14 cellular contexts compared by ENCODE assay signal in the genomic region with DNA sequence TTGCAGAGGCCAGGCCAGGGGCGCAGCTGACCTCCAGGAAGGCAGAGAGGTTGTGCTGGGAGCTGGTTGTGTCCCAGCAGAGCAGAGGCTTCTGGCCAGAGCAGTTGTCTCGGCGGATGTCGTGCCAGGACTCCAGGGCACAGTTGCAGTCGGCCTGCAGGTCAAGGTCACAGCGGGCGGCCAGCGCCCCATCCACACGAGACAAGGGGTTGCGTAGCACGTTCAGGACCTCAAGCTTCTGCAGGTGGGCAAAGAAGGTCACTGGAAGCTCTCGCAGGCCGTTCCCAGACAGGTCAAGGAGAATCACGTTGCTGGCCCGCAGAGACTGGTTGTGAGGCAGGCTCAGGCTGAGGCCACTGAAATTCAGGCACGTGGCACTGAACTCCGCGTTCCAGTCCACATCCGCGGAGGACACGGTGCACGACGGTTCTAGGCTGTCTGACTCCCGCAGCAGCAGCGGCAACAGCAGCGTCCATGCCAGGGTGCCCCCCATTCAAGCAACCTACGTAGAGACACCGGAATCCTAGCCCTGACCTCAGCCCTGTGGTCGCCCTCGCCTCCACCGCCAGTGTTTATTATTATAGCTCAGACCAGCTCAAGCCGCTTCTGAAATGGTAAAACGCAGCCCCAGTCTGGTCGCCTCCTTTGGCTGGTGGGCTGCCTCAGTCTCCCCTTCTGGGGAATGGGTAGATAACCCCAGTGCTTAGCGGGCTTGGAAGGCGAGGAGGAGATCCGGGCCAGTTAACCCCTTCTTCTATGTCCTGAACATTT. TPM values are rescaled to one million over a fixed set of nuclear protein-coding genes. Genes with fewer than 3 reads are reported as not detected.
DNase-seq lines count a peak whose midpoint lies in the region; ATAC-seq and TF ChIP-seq lines count a peak whose summit lies in the region.
"Had no signal": no experiment of that assay in that cellular context is flagged by ENCODE, and none has a peak within 500 bp of the region (broad histone marks: within the 10 kb centered on the region; RNA-seq: fewer than 3 reads in every experiment).

No MANE protein-coding gene starts in this region.

- H3K56ac ChIP-seq in mesendoderm (ENCODE audit: low read length), result no peak overlapping the region

- H3K4me1 ChIP-seq in heart left ventricle, result peaks cover 0 to 50% (median 0%) of the 10 kb centered on the region in 12 donors
- H3K4me1 ChIP-seq in tibial nerve, result peaks cover 0 to 23% (median 5%) of the 10 kb centered on the region in 4 donors
- H3K4me1 ChIP-seq in mesendoderm (ENCODE audit: control insufficient read depth, low read depth, low read length), result no peaks in the 10 kb centered on the region

- DNase-seq in heart left ventricle (no peak), left cardiac atrium (no peak), dorsolateral prefrontal cortex (no peak), naive B cell (no peak), tibial nerve (ENCODE audit: low spot score in 2 of 2) (no peak), foreskin melanocyte (no peak), mesendoderm (no peak)
- DNase-seq: activated CD4-positive, alpha-beta T cell treated with anti-CD3 and anti-CD28 coated beads for 48 hours; activated T-cell treated with anti-CD3 and anti-CD28 coated beads, Interleukin-2, amount 50 U/mL, for 4 hours had no signal

- no peak overlapping the region for H2AK5ac ChIP-seq in mesendoderm (ENCODE audit: low read length)

- H3K4me3 ChIP-seq in heart left ventricle (peak overlapping the region in 10 of 12 donors; percentile 9 to 66 (median 42)), dorsolateral prefrontal cortex (peak overlapping the region in 44 of 59 donors; percentile 0 to 53 (median 29)), tibial nerve (peak overlapping the region; percentile 5 to 45 (median 22)), mesendoderm (ENCODE audit: low read length) (no peak overlapping the region)

- no peak for TF ChIP-seq CTCF in heart left ventricle (IDR thresholded peaks at IDR 0.05)
- no peak for TF ChIP-seq CTCF in dorsolateral prefrontal cortex (IDR thresholded peaks at IDR 0.05 in 54 of 56, conservative IDR thresholded peaks at IDR 0.05 in 2 of 56; ENCODE audit: low read depth in 1 of 56, partially characterized antibody in 56 of 56)
- TF ChIP-seq CTCF in tibial nerve (IDR thresholded peaks at IDR 0.05), result no peak

- H3K27ac Mint-ChIP-seq in naive B cell, result peak overlapping the region in 3 of 6 donors; percentile 11 to 84 (median 74)
- H3K27ac Mint-ChIP-seq: stimulated activated naive CD8-positive, alpha-beta T cell treated with anti-CD3 and anti-CD28 coated beads, Interleukin-15, Interleukin-2, amounts not matched to agents 100 ng/mL and 50 ng/mL, for 24 hours had no signal

- ATAC-seq in heart left ventricle (peak in 2 of 4 donors; percentile 8 to 31), left cardiac atrium (no peak), naive B cell (ENCODE audit: low read depth in 2 of 2) (no peak), GM19397 (IDR thresholded peaks at IDR 0.05; ENCODE audit: unreplicated experiment) (no peak)

- no peak overlapping the region for H3K23ac ChIP-seq in mesendoderm (ENCODE audit: low read length)

- H2BK15ac ChIP-seq in mesendoderm (replicated peaks; ENCODE audit: low read depth), result no peak overlapping the region

- H3K4me3 Mint-ChIP-seq in naive B cell, result peak overlapping the region; percentile 68 to 88 (median 82)
- H3K4me3 Mint-ChIP-seq: activated T-cell treated with anti-CD3 and anti-CD28 coated beads, Interleukin-2, amount 50 U/mL, for 4 hours; stimulated activated naive CD8-positive, alpha-beta T cell treated with anti-CD3 and anti-CD28 coated beads, Interleukin-15, Interleukin-2, amounts not matched to agents 100 ng/mL and 50 ng/mL, for 24 hours had no signal

- H3K27me3 ChIP-seq in heart left ventricle (peaks cover 0 to 18% (median 0%) of the 10 kb centered on the region in 9 donors), dorsolateral prefrontal cortex (peaks cover 0 to 18% (median 0%) of the 10 kb centered on the region in 45 donors), tibial nerve (peaks cover 0 to 20% of the 10 kb centered on the region in 2 donors), mesendoderm (ENCODE audit: insufficient read depth, low read length, poor library complexity) (no peaks in the 10 kb centered on the region)

- peak overlapping the region in 3 of 12 donors; percentile 9 to 85 (median 25) for H3K27ac ChIP-seq in heart left ventricle
- no peak overlapping the region for H3K27ac ChIP-seq in dorsolateral prefrontal cortex
- H3K27ac ChIP-seq in tibial nerve, result no peak overlapping the region
- H3K27ac ChIP-seq in mesendoderm (ENCODE audit: low read depth, low read length), result no peak overlapping the region

- no peak for TF ChIP-seq EP300 in tibial nerve (IDR thresholded peaks at IDR 0.05)

- intact Hi-C loops in heart left ventricle (cut with DNase I), result loop anchor here in 1 of 10 donors (10.0 kb wide), 1 partner anchor 122 kb away; a partner anchor contains a TSS
- intact Hi-C loops in left cardiac atrium (cut with DNase I), result loop anchor here in 1 of 2 donors (10.0 kb wide), 1 partner anchor 122 kb away; a partner anchor contains a TSS
- intact Hi-C loops in dorsolateral prefrontal cortex (cut with DNase I), result loop anchor here in 1 of 2 donors (10.0 kb wide), 1 partner anchor 122 kb away; a partner anchor contains a TSS

- no peak overlapping the region for H3K4me2 ChIP-seq in mesendoderm (ENCODE audit: low read length)

- H2BK5ac ChIP-seq in mesendoderm (ENCODE audit: low read length), result no peak overlapping the region

- 62 to 73% (median 64%) methylated on average over 30 to 37 of the region's 37 CpGs for WGBS in heart left ventricle, 4 donors
- WGBS in tibial nerve, 2 donors, result 51 to 52% methylated on average over 23 to 28 of the region's 37 CpGs
- no CpG with 5 or more reads among the region's 37 CpGs for WGBS in mesendoderm (ENCODE audit: extremely low coverage, insufficient coverage, low lambda C conversion rate)

- H3K36me3 ChIP-seq in heart left ventricle, result peaks cover 0 to 11% (median 0%) of the 10 kb centered on the region in 9 donors
- no peaks in the 10 kb centered on the region for H3K36me3 ChIP-seq in tibial nerve
- no peaks in the 10 kb centered on the region for H3K36me3 ChIP-seq in mesendoderm (ENCODE audit: control insufficient read depth, insufficient read depth, low read length)

- H3K18ac ChIP-seq in mesendoderm (ENCODE audit: low read length), result no peak overlapping the region

- no peak overlapping the region for H4K5ac ChIP-seq in mesendoderm (ENCODE audit: low read length)

- H3K4me1 Mint-ChIP-seq in naive B cell, result peaks cover 25 to 74% (median 52%) of the 10 kb centered on the region in 3 donors

- no peak overlapping the region for H3K9ac ChIP-seq in mesendoderm (ENCODE audit: low read length)

- H3K27me3 Mint-ChIP-seq in naive B cell, result no peaks in the 10 kb centered on the region

- no peak overlapping the region for H2BK120ac ChIP-seq in mesendoderm (ENCODE audit: low read depth, low read length)

- no peak overlapping the region for H4K8ac ChIP-seq in mesendoderm (ENCODE audit: low read depth, low read length)

- no peaks in the 10 kb centered on the region for H3K79me1 ChIP-seq in mesendoderm (ENCODE audit: low read length)

- H3K9me3 ChIP-seq in heart left ventricle, result no peaks in the 10 kb centered on the region
- no peaks in the 10 kb centered on the region for H3K9me3 ChIP-seq in tibial nerve

- TF ChIP-seq POLR2A in heart left ventricle (IDR thresholded peaks at IDR 0.05) (no peak), tibial nerve (IDR thresholded peaks at IDR 0.05) (no peak)

- no peak overlapping the region for H3K4ac ChIP-seq in mesendoderm (ENCODE audit: low read depth, low read length)

- H3K9me3 Mint-ChIP-seq in naive B cell, result no peaks in the 10 kb centered on the region
- H3K9me3 Mint-ChIP-seq: activated T-cell treated with anti-CD3 and anti-CD28 coated beads, Interleukin-2, amount 50 U/mL, for 4 hours; stimulated activated naive CD8-positive, alpha-beta T cell treated with anti-CD3 and anti-CD28 coated beads, Interleukin-15, Interleukin-2, amounts not matched to agents 100 ng/mL and 50 ng/mL, for 24 hours had no signal

- H3K79me2 ChIP-seq in mesendoderm (ENCODE audit: control insufficient read depth, insufficient read depth, low read length), result no peaks in the 10 kb centered on the region

- H3K36me3 Mint-ChIP-seq in naive B cell, result no peaks in the 10 kb centered on the region

RNA-seq across cellular contexts. Expression of a gene that starts 0.8 kb away (rescaled TPM):
- total RNA-seq in heart left ventricle, result 10 to 100 TPM in 2 of 9 donors, 1 to 10 TPM in 6, under 1 TPM in 1; 0.83 to 33.0 (median 3.1) TPM
- polyA plus RNA-seq in heart left ventricle, result 1 to 10 TPM in 1 of 2 donors, under 1 TPM in 1; 0.88 to 2.8 TPM
- total RNA-seq in left cardiac atrium, result 1 to 10 TPM; 4.9 to 8.7 TPM
- 10 to 100 TPM in 1 of 120 experiments, 1 to 10 TPM in 99, under 1 TPM in 19, not detected in 1; 0.44 to 11.8 (median 1.8) TPM for total RNA-seq in dorsolateral prefrontal cortex
- 10 to 100 TPM in 4 of 6 donors, 1 to 10 TPM in 1, under 1 TPM in 1; 0.17 to 30.8 (median 17.9) TPM for polyA plus RNA-seq in naive B cell (ENCODE audit: low read depth in 6 of 6)
- total RNA-seq in tibial nerve, result 10 to 100 TPM in 2 of 4 donors, 1 to 10 TPM in 2; 9.0 to 13.8 (median 9.8) TPM
- polyA plus RNA-seq in mesendoderm (2013, experiment 1 of 2), result not detected
- 0.03 TPM for polyA plus RNA-seq in mesendoderm (2013, experiment 2 of 2)
- total RNA-seq: A673; activated T-cell treated with anti-CD3 and anti-CD28 coated beads, Interleukin-2, amount 50 U/mL, for 4 hours; NCI-H460; T-helper 2 cell treated with Interferon-gamma antibody and Interleukin-4, amounts not matched to agents 100 ng/mL and 5 ng/mL, for 36 hours had no signal

RNA-seq across cellular contexts. Expression of a gene that starts 10.7 kb away (rescaled TPM):
- total RNA-seq in heart left ventricle (1 to 10 TPM in 4 of 9 donors, under 1 TPM in 5; 0.69 to 5.7 (median 0.99) TPM), left cardiac atrium (1 to 10 TPM in 1 of 2 donors, under 1 TPM in 1; 0.50 to 1.5 TPM), dorsolateral prefrontal cortex (1 to 10 TPM in 56 of 120 experiments, under 1 TPM in 35, not detected in 29; 0.43 to 7.1 (median 1.2) TPM), tibial nerve (10 to 100 TPM in 2 of 4 donors, 1 to 10 TPM in 2; 4.2 to 31.0 (median 13.2) TPM)
- polyA plus RNA-seq in heart left ventricle (under 1 TPM; 0.33 to 0.50 TPM), naive B cell (ENCODE audit: low read depth in 6 of 6) (not detected)
- 2.1 TPM for polyA plus RNA-seq in mesendoderm (2013, experiment 1 of 2)
- 1.8 TPM for polyA plus RNA-seq in mesendoderm (2013, experiment 2 of 2)
- total RNA-seq: T-helper 2 cell treated with Interferon-gamma antibody and Interleukin-4, amounts not matched to agents 100 ng/mL and 5 ng/mL, for 36 hours had no signal

RNA-seq across cellular contexts. Expression of a gene that starts 22.5 kb away (rescaled TPM):
- total RNA-seq in heart left ventricle (10 to 100 TPM; 23.5 to 89.8 (median 29.4) TPM), left cardiac atrium (10 to 100 TPM; 37.4 to 49.3 TPM), dorsolateral prefrontal cortex (100 to 1,000 TPM in 39 of 120 experiments, 10 to 100 TPM in 81; 42.5 to 168 (median 93.8) TPM), tibial nerve (100 to 1,000 TPM in 1 of 4 donors, 10 to 100 TPM in 3; 67.4 to 172 (median 84.2) TPM)
- polyA plus RNA-seq in heart left ventricle (10 to 100 TPM; 29.1 to 37.3 TPM), naive B cell (ENCODE audit: low read depth in 6 of 6) (10 to 100 TPM; 54.7 to 78.0 (median 61.8) TPM)
- polyA plus RNA-seq in mesendoderm (2013, experiment 1 of 2), result 35.0 TPM
- polyA plus RNA-seq in mesendoderm (2013, experiment 2 of 2), result 35.5 TPM

RNA-seq across cellular contexts. Expression of a gene that starts 41.3 kb away (rescaled TPM):
- total RNA-seq in heart left ventricle (10 to 100 TPM; 17.6 to 60.6 (median 24.0) TPM), left cardiac atrium (10 to 100 TPM; 29.2 to 44.6 TPM), dorsolateral prefrontal cortex (100 to 1,000 TPM in 1 of 120 experiments, 10 to 100 TPM in 118, 1 to 10 TPM in 1; 7.4 to 118 (median 26.3) TPM), tibial nerve (10 to 100 TPM; 43.5 to 82.2 (median 52.4) TPM)
- polyA plus RNA-seq in heart left ventricle (10 to 100 TPM; 14.0 to 52.6 TPM), naive B cell (ENCODE audit: low read depth in 6 of 6) (10 to 100 TPM in 2 of 6 donors, 1 to 10 TPM in 4; 6.3 to 12.2 (median 8.6) TPM)
- 76.6 TPM for polyA plus RNA-seq in mesendoderm (2013, experiment 1 of 2)
- polyA plus RNA-seq in mesendoderm (2013, experiment 2 of 2), result 79.2 TPM

RNA-seq across cellular contexts. Expression of a gene that starts 56.3 kb away (rescaled TPM):
- total RNA-seq in heart left ventricle (10 to 100 TPM; 22.5 to 58.6 (median 44.6) TPM), left cardiac atrium (10 to 100 TPM; 27.5 to 34.7 TPM), dorsolateral prefrontal cortex (10 to 100 TPM; 20.4 to 93.6 (median 37.7) TPM), tibial nerve (10 to 100 TPM; 15.9 to 27.9 (median 20.1) TPM)
- polyA plus RNA-seq in heart left ventricle (10 to 100 TPM; 26.7 to 31.8 TPM), naive B cell (ENCODE audit: low read depth in 6 of 6) (10 to 100 TPM in 2 of 6 donors, 1 to 10 TPM in 4; 4.0 to 11.8 (median 8.0) TPM)
- polyA plus RNA-seq in mesendoderm (2013, experiment 1 of 2), result 20.5 TPM
- polyA plus RNA-seq in mesendoderm (2013, experiment 2 of 2), result 23.0 TPM
